ENCODE assay signal across 28 cellular contexts in the genomic region with DNA sequence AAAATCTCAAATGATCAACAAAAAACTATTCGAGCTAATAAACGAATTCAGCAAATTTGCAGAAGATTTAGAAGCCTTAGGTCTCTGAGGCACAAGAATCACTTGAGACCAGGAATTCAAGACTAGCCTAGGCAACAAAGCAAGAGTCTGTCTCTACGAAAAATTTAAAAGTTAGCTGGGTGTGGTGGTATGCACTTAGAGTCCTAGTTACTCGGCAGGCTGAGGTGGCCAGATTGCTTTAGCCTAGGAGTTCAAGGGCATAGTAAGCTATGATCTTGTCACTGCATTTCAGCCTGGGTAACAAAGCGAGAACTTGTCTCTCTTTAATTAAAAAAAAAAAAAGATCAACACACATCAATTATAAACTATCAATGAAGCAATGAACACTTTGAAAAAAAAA.
"Had no signal": no experiment of that assay in that cellular context is flagged by ENCODE, and none has a peak within 500 bp of the region (broad histone marks: within the 10 kb centered on the region; RNA-seq: fewer than 3 reads in every experiment).

No MANE protein-coding gene starts in this region.

- DNase-seq: natural killer cell; occipital lobe; ovary; posterior cingulate gyrus; psoas muscle; right cardiac atrium; right lobe of liver; sigmoid colon; small intestine; stimulated activated CD4-positive, alpha-beta T cell treated with anti-CD3 and anti-CD28 coated beads, Interleukin-15, amount 100 ng/mL, for 24 hours; stimulated activated CD4-positive, alpha-beta T cell treated with anti-CD3 and anti-CD28 coated beads, Interleukin-2, amount 100 ng/mL, for 24 hours; stimulated activated CD4-positive, alpha-beta T cell treated with anti-CD3 and anti-CD28 coated beads, Interleukin-2, amount 100 ng/mL, for 48 hours; stimulated activated CD4-positive, alpha-beta T cell treated with anti-CD3 and anti-CD28 coated beads, Interleukin-4, amount 100 ng/mL, for 24 hours; stimulated activated naive B cell treated with anti-CD40 and anti-IgM and Interleukin-4, amounts not matched to agents 10 μg/mL and 1 μg/mL and 100 μg/mL, for 72 hours; stimulated activated naive CD4-positive, alpha-beta T cell treated with Interleukin-2 at 50 U/mL for 16 hours; stomach; thyroid gland; upper lobe of right lung; uterus had no signal

- FAIRE-seq: small intestine had no signal

- H3K27ac ChIP-seq: neural progenitor cell, ovary, parathyroid adenoma, psoas muscle, right lobe of liver, sigmoid colon, stomach, thoracic aorta, thyroid gland, tibial nerve, upper lobe of right lung, uterus had no signal

- H3K4me2 ChIP-seq: neural progenitor cell had no signal

- H3K4me1 Mint-ChIP-seq: natural killer cell, nephron, neural progenitor cell had no signal

- H3K9me3 ChIP-seq: ovary, psoas muscle, right lobe of liver, sigmoid colon, stomach, thoracic aorta, thyroid gland, tibial nerve, upper lobe of right lung, uterus had no signal

- H3K36me3 Mint-ChIP-seq: natural killer cell; stimulated activated effector memory CD8-positive, alpha-beta T cell treated with anti-CD3 and anti-CD28 coated beads, Interleukin-12 subunit alpha, Interleukin-12 subunit beta, amount 100 ng/mL, for 72 hours; stimulated activated naive B cell treated with anti-CD40 and anti-IgM and Interleukin-4, amounts not matched to agents 10 μg/mL and 1 μg/mL and 100 μg/mL, for 72 hours; type B pancreatic cell had no signal

- H3K9ac ChIP-seq: neural progenitor cell, parathyroid adenoma had no signal

- H3K4me3 Mint-ChIP-seq: natural killer cell; nephron; neural progenitor cell; stimulated activated effector memory CD8-positive, alpha-beta T cell treated with anti-CD3 and anti-CD28 coated beads, Interleukin-12 subunit alpha, Interleukin-12 subunit beta, amount 100 ng/mL, for 72 hours; stimulated activated naive B cell treated with anti-CD40 and anti-IgM and Interleukin-4, amounts not matched to agents 10 μg/mL and 1 μg/mL and 100 μg/mL, for 72 hours; stimulated activated naive CD8-positive, alpha-beta T cell treated with anti-CD3 and anti-CD28 coated beads, Interleukin-15, Interleukin-2, amounts not matched to agents 100 ng/mL and 50 ng/mL, for 24 hours; type B pancreatic cell had no signal

- H3K4me1 ChIP-seq: parathyroid adenoma, psoas muscle, right lobe of liver, sigmoid colon, stomach, tibial nerve, upper lobe of right lung, uterus had no signal

- H3K27ac Mint-ChIP-seq: natural killer cell; nephron; neural progenitor cell; stimulated activated effector memory CD8-positive, alpha-beta T cell treated with anti-CD3 and anti-CD28 coated beads, Interleukin-12 subunit alpha, Interleukin-12 subunit beta, amount 100 ng/mL, for 72 hours; stimulated activated naive B cell treated with anti-CD40 and anti-IgM and Interleukin-4, amounts not matched to agents 10 μg/mL and 1 μg/mL and 100 μg/mL, for 72 hours; stimulated activated naive CD8-positive, alpha-beta T cell treated with anti-CD3 and anti-CD28 coated beads, Interleukin-15, Interleukin-2, amounts not matched to agents 100 ng/mL and 50 ng/mL, for 24 hours; type B pancreatic cell had no signal

- H3K36me3 ChIP-seq: neural progenitor cell, ovary, right lobe of liver, sigmoid colon, stomach, thoracic aorta, thyroid gland, tibial nerve, upper lobe of right lung, uterus had no signal

- H3K4me3 ChIP-seq: neural progenitor cell, ovary, psoas muscle, right lobe of liver, sigmoid colon, stomach, thoracic aorta, thyroid gland, tibial nerve, upper lobe of right lung, uterus had no signal

- H2AFZ ChIP-seq: neural progenitor cell, parathyroid adenoma had no signal

- H3K9me3 Mint-ChIP-seq: natural killer cell; stimulated activated effector memory CD8-positive, alpha-beta T cell treated with anti-CD3 and anti-CD28 coated beads, Interleukin-12 subunit alpha, Interleukin-12 subunit beta, amount 100 ng/mL, for 72 hours; stimulated activated naive CD8-positive, alpha-beta T cell treated with anti-CD3 and anti-CD28 coated beads, Interleukin-15, Interleukin-2, amounts not matched to agents 100 ng/mL and 50 ng/mL, for 24 hours had no signal

- H3K27me3 ChIP-seq: neural progenitor cell, ovary, right lobe of liver, sigmoid colon, stomach, thyroid gland, tibial nerve, upper lobe of right lung, uterus had no signal

- H3K27me3 Mint-ChIP-seq: progenitor cell of endocrine pancreas; stimulated activated naive CD8-positive, alpha-beta T cell treated with anti-CD3 and anti-CD28 coated beads, Interleukin-15, Interleukin-2, amounts not matched to agents 100 ng/mL and 50 ng/mL, for 24 hours; type B pancreatic cell had no signal

- ATAC-seq: natural killer cell; psoas muscle; right cardiac atrium; right lobe of liver; stimulated activated naive B cell treated with anti-CD40 and anti-IgM and Interleukin-4, amounts not matched to agents 10 μg/mL and 1 μg/mL and 100 μg/mL, for 72 hours; upper lobe of right lung had no signal
